In genomic region chr9:121074370-121075250, GRCh38 we compare ENCODE assay signal across 1 cellular context.
A peak's percentile ranks its signal among the peaks of the same experiment; 100 is the strongest.
TF ChIP-seq lines count a peak whose summit lies in the region.

Gene CNTRL (plus strand): TSS chr9:121074955. CDS start chr9:121088327, 13,372 bp downstream.

TF ChIP-seq in K562, 482 proteins besides CTCF, POLR2A, EP300 and RAD21 (continued from another document and continues in another):
- TF ChIP-seq STAT6 (CRISPR knock-in tag; IDR thresholded peaks at IDR 0.05) (peak; percentile 55; the same call in 1 of the 2 replicates), ZFP91 (CRISPR knock-in tag; IDR thresholded peaks at IDR 0.05) (no peak), CC2D1A (IDR thresholded peaks at IDR 0.05) (peak; percentile 11; the same call in 1 of the 2 replicates), ZNF197 (CRISPR knock-in tag; IDR thresholded peaks at IDR 0.05; ENCODE audit: low read depth) (no peak), DIDO1 (tag; IDR thresholded peaks at IDR 0.05; ENCODE audit: low read depth) (no peak; the same call in 1 of the 2 replicates), MAZ (CRISPR knock-in tag; conservative IDR thresholded peaks at IDR 0.05 in 1 of 2, IDR thresholded peaks at IDR 0.05 in 1 of 2) (peak; percentile 70 to 84; a peak in 3 of 4 replicates), CREB3L1 (IDR thresholded peaks at IDR 0.05; ENCODE audit: borderline replicate concordance, low read depth) (peak; percentile 92), NCOA1 (IDR thresholded peaks at IDR 0.05; ENCODE audit: low read depth) (peak; percentile 21; the same call in 1 of the 2 replicates), TEAD4 (IDR thresholded peaks at IDR 0.05; ENCODE audit: low read length) (peak; percentile 60), TEAD4 (CRISPR knock-in tag; IDR thresholded peaks at IDR 0.05; ENCODE audit: borderline replicate concordance) (peak; percentile 61; the same call in 1 of the 2 replicates), TOE1 (IDR thresholded peaks at IDR 0.05; ENCODE audit: borderline replicate concordance) (peak; percentile 73), TOE1 (CRISPR knock-in tag; IDR thresholded peaks at IDR 0.05; ENCODE audit: borderline replicate concordance, low read depth) (no peak), ZNF57 (CRISPR knock-in tag; IDR thresholded peaks at IDR 0.05) (no peak), ZNF24 (IDR thresholded peaks at IDR 0.05) (0 out of 2 replicates have a peak, but pooled peaks have one; percentile 32), REST (CRISPR knock-in tag; IDR thresholded peaks at IDR 0.05; ENCODE audit: low read depth) (peak; percentile 76), ZBTB17 (CRISPR knock-in tag; IDR thresholded peaks at IDR 0.05) (0 out of 2 replicates have a peak, but pooled peaks have one; percentile 81), ZNF518B (CRISPR knock-in tag; IDR thresholded peaks at IDR 0.05) (no peak), GTF2E2 (tag; IDR thresholded peaks at IDR 0.05) (peak; percentile 31; the same call in 1 of the 2 replicates), JUNB (CRISPR knock-in tag; conservative IDR thresholded peaks at IDR 0.05) (no peak), ZMIZ1 (IDR thresholded peaks at IDR 0.05; ENCODE audit: low read depth in 2 of 2, low read length in 2 of 2) (no peak), CREB1 (IDR thresholded peaks at IDR 0.05) (peak; percentile 63; the same call in 1 of the 2 replicates), CREB1 (CRISPR knock-in tag; IDR thresholded peaks at IDR 0.05) (peak; percentile 76), ELK3 (CRISPR knock-in tag; IDR thresholded peaks at IDR 0.05) (no peak), ZNF217 (CRISPR knock-in tag; IDR thresholded peaks at IDR 0.05) (no peak), VEZF1 (CRISPR knock-in tag; IDR thresholded peaks at IDR 0.05) (peak; percentile 85), MEF2A (IDR thresholded peaks at IDR 0.05; ENCODE audit: control insufficient read depth, low read depth, low read length) (no peak), CHCHD3 (CRISPR knock-in tag; IDR thresholded peaks at IDR 0.05) (no peak), ZFP30 (CRISPR knock-in tag; IDR thresholded peaks at IDR 0.05; ENCODE audit: borderline replicate concordance) (no peak), RBM14 (IDR thresholded peaks at IDR 0.05; ENCODE audit: borderline replicate concordance, insufficient read depth, low read depth, low read length) (no peak), ESRRA (IDR thresholded peaks at IDR 0.05; ENCODE audit: borderline replicate concordance, low read depth) (peak; percentile 26), ZNF785 (CRISPR knock-in tag; IDR thresholded peaks at IDR 0.05) (no peak), ILK (tag; IDR thresholded peaks at IDR 0.05; ENCODE audit: borderline replicate concordance, low read depth) (no peak), ZNF224 (CRISPR knock-in tag; IDR thresholded peaks at IDR 0.05) (peak; percentile 87; the same call in 1 of the 2 replicates), MAFK (IDR thresholded peaks at IDR 0.05; ENCODE audit: low read length) (no peak), TRIM25 (IDR thresholded peaks at IDR 0.05; ENCODE audit: borderline replicate concordance) (no peak), ZC3H4 (CRISPR knock-in tag; IDR thresholded peaks at IDR 0.05; ENCODE audit: borderline replicate concordance) (no peak)
